8 cellular contexts compared by ENCODE assay signal in the genomic region with DNA sequence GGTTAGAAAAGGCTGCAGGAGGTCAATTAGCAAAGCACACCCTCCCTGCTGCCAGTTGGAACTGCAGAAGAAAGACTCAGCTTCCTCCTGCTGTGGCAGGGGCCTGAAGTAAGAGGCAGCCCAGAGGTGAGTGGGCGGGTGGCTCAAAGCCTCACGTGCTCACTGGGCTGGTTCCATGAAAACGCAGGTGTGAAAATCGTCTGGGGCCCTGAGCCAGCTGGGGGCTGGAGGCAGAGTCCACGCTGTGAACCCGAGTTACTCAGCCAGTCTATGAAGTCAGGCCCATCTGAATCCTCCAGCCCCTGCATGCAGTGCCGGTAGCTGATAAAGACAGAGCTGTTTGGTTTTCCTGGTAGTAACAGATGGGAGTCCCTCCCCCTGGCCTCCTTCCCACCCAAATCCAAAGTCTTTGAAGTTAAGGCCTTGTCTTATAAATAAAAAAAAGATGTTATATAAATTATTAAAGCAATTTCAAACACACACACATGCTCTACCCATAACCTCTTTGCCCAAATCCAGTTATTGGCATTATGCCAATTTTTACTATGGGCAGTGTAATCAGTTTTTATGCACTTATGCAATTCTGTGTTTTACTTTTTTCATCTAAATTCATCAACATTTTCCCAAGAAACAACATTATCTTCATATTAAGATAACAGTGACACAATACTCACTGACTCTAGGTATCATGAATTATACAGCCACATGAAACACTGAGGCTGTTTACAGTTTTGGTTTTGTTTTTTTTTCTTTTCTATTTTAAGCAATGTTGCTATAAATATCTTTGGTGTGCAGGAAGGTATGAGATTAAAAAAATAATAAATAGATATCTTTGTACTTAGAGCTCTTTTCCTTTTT. TPM values are rescaled to one million over a fixed set of nuclear protein-coding genes. Genes with fewer than 3 reads are reported as not detected.
DNase-seq lines count a peak whose midpoint lies in the region; ATAC-seq and TF ChIP-seq lines count a peak whose summit lies in the region.

No MANE protein-coding gene starts in this region.

- ATAC-seq in WTC11, result peak; percentile 84
- ATAC-seq in central memory CD8-positive, alpha-beta T cell (replicated peaks; ENCODE audit: extremely low read depth, poor library complexity, severe bottlenecking), result peak; percentile 77

- no peak overlapping the region for H3K4me3 Mint-ChIP-seq in WTC11
- peak overlapping the region; percentile 23 for H3K4me3 Mint-ChIP-seq in central memory CD8-positive, alpha-beta T cell

- H3K4me3 ChIP-seq in H7 (ENCODE audit: insufficient read depth, low read depth, low read length), result no peak overlapping the region

- H3K36me3 Mint-ChIP-seq in WTC11, result no peaks in the 10 kb centered on the region
- H3K36me3 Mint-ChIP-seq in central memory CD8-positive, alpha-beta T cell (ENCODE audit: insufficient read depth), result peaks cover 18% of the 10 kb centered on the region

- POLR2A ChIA-PET in WTC11 (lab: Charles Lee), result interaction anchor here (1.0 to 2.1 kb wide), 6 partner anchors 8 to 79 kb away, joined by 3 to 7 read pairs (median 3); partner anchors contain the start of gene PTGR2

- DNase-seq in GM13976 (ENCODE audit: low spot score), result peak; percentile 75
- DNase-seq in H7, result peak; percentile 89
- DNase-seq in MV-4-11 (lab: John Stamatoyannopoulos, UW), result peak; percentile 28
- DNase-seq in WTC11 (ENCODE audit: low spot score), result peak; percentile 63
- peak in 1 of 2 donors; percentile 52 for DNase-seq in central memory CD8-positive, alpha-beta T cell (ENCODE audit: low spot score in 2 of 2)
- peak; percentile 44 to 46 for DNase-seq in lung microvascular endothelial cell (ENCODE audit: low read depth in 2 of 2)
- peak; percentile 72 for DNase-seq in stimulated activated naive CD4-positive, alpha-beta T cell treated with Interleukin-2 at 50 U/mL for 16 hours (lab: John Stamatoyannopoulos, UW)
- DNase-seq in globus pallidus (ENCODE audit: low spot score), result no peak

- CTCF ChIA-PET in WTC11 (lab: Charles Lee), result interaction anchor here (0.8 to 4.1 kb wide), 9 partner anchors 13 to 80 kb away, joined by 3 to 36 read pairs (median 5); partner anchors contain the start of gene PTGR2

- no peaks in the 10 kb centered on the region for H3K9me3 Mint-ChIP-seq in WTC11
- no peaks in the 10 kb centered on the region for H3K9me3 Mint-ChIP-seq in central memory CD8-positive, alpha-beta T cell

- peaks cover 34% of the 10 kb centered on the region for H3K4me1 Mint-ChIP-seq in WTC11
- H3K4me1 Mint-ChIP-seq in central memory CD8-positive, alpha-beta T cell, result peaks cover 54% of the 10 kb centered on the region

- no peaks in the 10 kb centered on the region for H3K36me3 ChIP-seq in H7 (replicated peaks; ENCODE audit: control insufficient read depth, insufficient read depth, low read length)

- no peak overlapping the region for H3K27ac Mint-ChIP-seq in WTC11
- H3K27ac Mint-ChIP-seq in central memory CD8-positive, alpha-beta T cell (ENCODE audit: low read depth), result peak overlapping the region; percentile 81

- in situ Hi-C loops in GM13976 (cut with MboI; ENCODE audit: low sequenced_read_pairs, unreplicated experiment), result no loop called here

- H3K27me3 ChIP-seq in H7 (ENCODE audit: control insufficient read depth, insufficient read depth, low read length), result no peaks in the 10 kb centered on the region

- peaks cover 15% of the 10 kb centered on the region for H3K27me3 Mint-ChIP-seq in WTC11 (ENCODE audit: low read depth)
- H3K27me3 Mint-ChIP-seq in central memory CD8-positive, alpha-beta T cell, result no peaks in the 10 kb centered on the region

- TF ChIP-seq CTCF in GM13976 (IDR thresholded peaks at IDR 0.05; ENCODE audit: borderline replicate concordance, control extremely low read depth, extremely low read depth, insufficient read depth, missing control alignments), result no peak
- TF ChIP-seq CTCF in WTC11 (IDR thresholded peaks at IDR 0.05), result no peak

TF ChIP-seq in WTC11, 78 proteins besides CTCF, POLR2A, EP300 and RAD21 (continues in another document):
- TF ChIP-seq ZNF138 (CRISPR knock-in tag; conservative IDR thresholded peaks at IDR 0.05) (peak; percentile 55; the same call in 1 of the 2 replicates), SP1 (CRISPR knock-in tag; conservative IDR thresholded peaks at IDR 0.05) (peak; percentile 63; the same call in 1 of the 2 replicates), ZNF317 (CRISPR knock-in tag; IDR thresholded peaks at IDR 0.05; ENCODE audit: borderline replicate concordance, low read depth) (0 out of 2 replicates have a peak, but pooled peaks have one; percentile 12), ZNF121 (CRISPR knock-in tag; IDR thresholded peaks at IDR 0.05) (no peak), TEAD1 (CRISPR knock-in tag; IDR thresholded peaks at IDR 0.05) (peak; percentile 76; the same call in 1 of the 2 replicates), ZBTB43 (CRISPR knock-in tag; IDR thresholded peaks at IDR 0.05) (peak; percentile 93), ATF1 (CRISPR knock-in tag; IDR thresholded peaks at IDR 0.05) (0 out of 2 replicates have a peak, but pooled peaks have one; percentile 49), HMGXB4 (CRISPR knock-in tag; IDR thresholded peaks at IDR 0.05) (0 out of 2 replicates have a peak, but pooled peaks have one; percentile 53), KAT7 (CRISPR knock-in tag; IDR thresholded peaks at IDR 0.05; ENCODE audit: borderline replicate concordance) (no peak), MYBL2 (CRISPR knock-in tag; IDR thresholded peaks at IDR 0.05) (peak; percentile 68; the same call in 1 of the 2 replicates), USF2 (CRISPR knock-in tag; IDR thresholded peaks at IDR 0.05) (peak; percentile 86)
- TF ChIP-seq, protein P1, sequence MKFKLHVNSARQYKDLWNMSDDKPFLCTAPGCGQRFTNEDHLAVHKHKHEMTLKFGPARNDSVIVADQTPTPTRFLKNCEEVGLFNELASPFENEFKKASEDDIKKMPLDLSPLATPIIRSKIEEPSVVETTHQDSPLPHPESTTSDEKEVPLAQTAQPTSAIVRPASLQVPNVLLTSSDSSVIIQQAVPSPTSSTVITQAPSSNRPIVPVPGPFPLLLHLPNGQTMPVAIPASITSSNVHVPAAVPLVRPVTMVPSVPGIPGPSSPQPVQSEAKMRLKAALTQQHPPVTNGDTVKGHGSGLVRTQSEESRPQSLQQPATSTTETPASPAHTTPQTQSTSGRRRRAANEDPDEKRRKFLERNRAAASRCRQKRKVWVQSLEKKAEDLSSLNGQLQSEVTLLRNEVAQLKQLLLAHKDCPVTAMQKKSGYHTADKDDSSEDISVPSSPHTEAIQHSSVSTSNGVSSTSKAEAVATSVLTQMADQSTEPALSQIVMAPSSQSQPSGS (CRISPR knock-in tag; IDR thresholded peaks at IDR 0.05; ENCODE audit: borderline replicate concordance, low read depth), result no peak
- TF ChIP-seq, protein P2, sequence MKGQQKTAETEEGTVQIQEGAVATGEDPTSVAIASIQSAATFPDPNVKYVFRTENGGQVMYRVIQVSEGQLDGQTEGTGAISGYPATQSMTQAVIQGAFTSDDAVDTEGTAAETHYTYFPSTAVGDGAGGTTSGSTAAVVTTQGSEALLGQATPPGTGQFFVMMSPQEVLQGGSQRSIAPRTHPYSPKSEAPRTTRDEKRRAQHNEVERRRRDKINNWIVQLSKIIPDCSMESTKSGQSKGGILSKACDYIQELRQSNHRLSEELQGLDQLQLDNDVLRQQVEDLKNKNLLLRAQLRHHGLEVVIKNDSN (CRISPR knock-in tag; IDR thresholded peaks at IDR 0.05), result peak; percentile 86
- TF ChIP-seq, protein P3, sequence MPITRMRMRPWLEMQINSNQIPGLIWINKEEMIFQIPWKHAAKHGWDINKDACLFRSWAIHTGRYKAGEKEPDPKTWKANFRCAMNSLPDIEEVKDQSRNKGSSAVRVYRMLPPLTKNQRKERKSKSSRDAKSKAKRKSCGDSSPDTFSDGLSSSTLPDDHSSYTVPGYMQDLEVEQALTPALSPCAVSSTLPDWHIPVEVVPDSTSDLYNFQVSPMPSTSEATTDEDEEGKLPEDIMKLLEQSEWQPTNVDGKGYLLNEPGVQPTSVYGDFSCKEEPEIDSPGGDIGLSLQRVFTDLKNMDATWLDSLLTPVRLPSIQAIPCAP (CRISPR knock-in tag; IDR thresholded peaks at IDR 0.05), result 0 out of 2 replicates have a peak, but pooled peaks have one; percentile 32

RNA-seq across cellular contexts. Expression of gene PNMA1, which starts 57.9 kb away (rescaled TPM):
- 18.0 and 18.1 TPM in 2 replicates for total RNA-seq in H7 (2014; rRNA removed; shearing (Covaris generic))
- 46.0 to 50.2 TPM (median 49.6 TPM) in 3 replicates for total RNA-seq in WTC11 (2021)
- 11.3 and 15.1 TPM in 2 replicates for total RNA-seq in lung microvascular endothelial cell
